17 cellular contexts compared by ENCODE assay signal in genomic region chr11:28476053-28476452, GRCh38.
"Had no signal": no experiment of that assay in that cellular context is flagged by ENCODE, and none has a peak within 500 bp of the region (broad histone marks: within the 10 kb centered on the region; RNA-seq: fewer than 3 reads in every experiment).

No MANE protein-coding gene starts in this region.

- H3K4me1 ChIP-seq: ascending aorta, psoas muscle, suprapubic skin had no signal

- H3K27me3 ChIP-seq: ascending aorta, sigmoid colon, suprapubic skin had no signal

- H3K4me3 Mint-ChIP-seq: activated B cell treated with CpG ODN at 0.5 μM for 24 hours; activated CD4-positive, alpha-beta T cell treated with anti-CD3 and anti-CD28 coated beads, Interleukin-2, amount 10 ng/mL, durations not matched to agents 24 days and 14 days; activated T-helper 1 cell treated with anti-CD3 and anti-CD28 coated beads, Interleukin-12 subunit alpha, Interleukin-12 subunit beta, Interleukin-2, Interleukin-4 antibody, amounts not matched to agents 30 ng/mL and 10 ng/mL and 1 ng/mL, durations not matched to agents 14 hours and 24 hours and 36 hours; dendritic cell treated with granulocyte-macrophage colony-stimulating factor and Interleukin-4, amounts not matched to agents 40 ng/mL and 50 ng/mL, for 4 days; effector memory CD8-positive, alpha-beta T cell; natural killer cell treated with Interleukin-12 subunit alpha and Interleukin-12 subunit beta and Interleukin-15 and Interleukin-18, amount 100 ng/mL, for 72 hours; T-helper 17 cell had no signal

- H3K27me3 Mint-ChIP-seq: activated B cell treated with CpG ODN at 0.5 μM for 24 hours; activated CD4-positive, alpha-beta T cell treated with anti-CD3 and anti-CD28 coated beads, Interleukin-2, amount 10 ng/mL, durations not matched to agents 24 days and 14 days; dendritic cell treated with granulocyte-macrophage colony-stimulating factor and Interleukin-4, amounts not matched to agents 40 ng/mL and 50 ng/mL, for 4 days; effector memory CD8-positive, alpha-beta T cell; natural killer cell treated with Interleukin-12 subunit alpha and Interleukin-12 subunit beta and Interleukin-15 and Interleukin-18, amount 100 ng/mL, for 72 hours; T-helper 17 cell had no signal

- H3K27ac Mint-ChIP-seq: activated B cell treated with CpG ODN at 0.5 μM for 24 hours; activated CD4-positive, alpha-beta T cell treated with anti-CD3 and anti-CD28 coated beads, Interleukin-2, amount 10 ng/mL, durations not matched to agents 24 days and 14 days; activated T-helper 1 cell treated with anti-CD3 and anti-CD28 coated beads, Interleukin-12 subunit alpha, Interleukin-12 subunit beta, Interleukin-2, Interleukin-4 antibody, amounts not matched to agents 30 ng/mL and 10 ng/mL and 1 ng/mL, durations not matched to agents 14 hours and 24 hours and 36 hours; dendritic cell treated with granulocyte-macrophage colony-stimulating factor and Interleukin-4, amounts not matched to agents 40 ng/mL and 50 ng/mL, for 4 days; effector memory CD8-positive, alpha-beta T cell; natural killer cell treated with Interleukin-12 subunit alpha and Interleukin-12 subunit beta and Interleukin-15 and Interleukin-18, amount 100 ng/mL, for 72 hours; T-helper 17 cell had no signal

- H3K36me3 Mint-ChIP-seq: natural killer cell treated with Interleukin-12 subunit alpha and Interleukin-12 subunit beta and Interleukin-15 and Interleukin-18, amount 100 ng/mL, for 72 hours had no signal

- ATAC-seq: effector memory CD8-positive, alpha-beta T cell; left colon; mucosa of descending colon; natural killer cell treated with Interleukin-12 subunit alpha and Interleukin-12 subunit beta and Interleukin-15 and Interleukin-18, amount 100 ng/mL, for 72 hours; psoas muscle; T-helper 17 cell had no signal

- H3K4me1 Mint-ChIP-seq: activated B cell treated with CpG ODN at 0.5 μM for 24 hours; activated CD4-positive, alpha-beta T cell treated with anti-CD3 and anti-CD28 coated beads, Interleukin-2, amount 10 ng/mL, durations not matched to agents 24 days and 14 days; T-helper 17 cell had no signal

- H3K4me3 ChIP-seq: ascending aorta, mucosa of descending colon, psoas muscle, sigmoid colon, suprapubic skin had no signal

- H3K27ac ChIP-seq: ascending aorta, psoas muscle, sigmoid colon, suprapubic skin had no signal

- H3K9me3 Mint-ChIP-seq: activated B cell treated with CpG ODN at 0.5 μM for 24 hours; activated CD4-positive, alpha-beta T cell treated with anti-CD3 and anti-CD28 coated beads, Interleukin-2, amount 10 ng/mL, durations not matched to agents 24 days and 14 days; activated T-helper 1 cell treated with anti-CD3 and anti-CD28 coated beads, Interleukin-12 subunit alpha, Interleukin-12 subunit beta, Interleukin-2, Interleukin-4 antibody, amounts not matched to agents 30 ng/mL and 10 ng/mL and 1 ng/mL, durations not matched to agents 14 hours and 24 hours and 36 hours had no signal

- DNase-seq: activated B cell treated with CpG ODN at 0.5 μM for 24 hours; activated CD4-positive, alpha-beta T cell treated with anti-CD3 and anti-CD28 coated beads, Interleukin-2, amount 10 ng/mL, durations not matched to agents 24 days and 14 days; activated naive CD4-positive, alpha-beta T cell; effector memory CD8-positive, alpha-beta T cell; left colon; mammary epithelial cell; mucosa of descending colon; psoas muscle; sigmoid colon; stimulated activated CD4-positive, alpha-beta T cell treated with anti-CD3 and anti-CD28 coated beads, Interleukin-12 subunit alpha, Interleukin-12 subunit beta, amount 100 ng/mL, for 4 hours; stimulated activated naive CD4-positive, alpha-beta T cell treated with Interleukin-2 at 50 U/mL for 16 hours; T-helper 17 cell had no signal

- H3K36me3 ChIP-seq: ascending aorta, sigmoid colon, suprapubic skin had no signal
